In the genomic region with DNA sequence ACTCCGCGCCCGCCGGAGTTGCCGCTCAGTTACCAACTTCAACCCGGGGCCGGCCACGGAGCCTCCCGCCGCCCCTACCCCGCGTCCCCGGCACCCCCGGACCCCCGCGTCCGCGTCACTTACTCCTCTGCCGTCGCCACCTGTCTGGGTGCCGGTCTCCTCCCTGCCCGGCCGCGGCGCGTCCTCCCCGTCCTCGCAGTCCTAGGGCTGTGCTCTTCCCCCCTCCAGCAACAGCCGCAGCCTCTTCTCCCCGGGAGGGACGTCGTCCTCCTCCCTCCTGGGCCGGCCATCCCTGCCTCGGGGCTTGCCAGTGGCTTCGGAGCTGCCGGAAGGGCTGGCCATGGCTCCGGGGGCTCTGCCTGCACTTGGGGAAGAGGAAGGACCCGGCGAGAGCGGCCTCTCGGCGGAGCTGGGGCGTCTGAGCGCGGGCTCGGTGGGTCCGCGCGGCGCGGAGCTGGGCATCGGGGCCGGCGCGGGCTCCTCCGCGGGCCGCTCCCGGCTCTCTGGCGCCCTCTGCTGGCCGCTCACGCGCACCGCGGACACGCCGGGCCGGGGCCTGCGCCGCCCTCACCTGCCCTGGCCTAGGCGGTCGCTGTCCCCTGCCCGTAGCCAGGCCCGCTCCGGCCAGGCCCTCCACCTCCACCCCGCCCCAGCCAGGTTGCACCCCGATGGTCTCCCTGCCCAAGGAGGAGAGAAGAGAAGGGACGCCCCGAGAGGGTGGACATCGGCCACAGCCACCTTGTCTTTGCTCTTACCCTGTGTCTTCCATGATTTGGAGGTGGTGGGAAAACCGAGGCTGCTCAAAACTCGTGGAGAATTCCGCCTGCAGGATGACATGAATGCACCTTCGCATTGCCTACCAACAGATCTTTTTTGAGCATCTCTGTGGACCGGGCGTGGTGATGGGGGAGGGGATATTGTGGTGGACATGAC, we compare ENCODE assay signal across 8 cellular contexts. TPM values are rescaled to one million over a fixed set of nuclear protein-coding genes. Genes with fewer than 3 reads are reported as not detected.
A peak's percentile ranks its signal among the peaks of the same experiment; 100 is the strongest.
DNase-seq lines count a peak whose midpoint lies in the region; TF ChIP-seq lines count a peak whose summit lies in the region.
"Not testable (repeated sequence)": the region's sequence is repeated elsewhere in the genome, so short reads cannot be mapped to it uniquely, and the experiment has no call there.

No MANE protein-coding gene starts in this region.

- TF ChIP-seq CTCF in coronary artery (IDR thresholded peaks at IDR 0.05), result peak; percentile 67

- H3K4me1 Mint-ChIP-seq in IgD-negative memory B cell, result not testable (repeated sequence)

- H3K27ac ChIP-seq in coronary artery, result peak overlapping the region in 1 of 2 donors; percentile 16
- H3K27ac ChIP-seq in substantia nigra (ENCODE audit: low read depth, low read length, poor library complexity, severe bottlenecking), result not testable (repeated sequence)

- not testable (repeated sequence) for H3K9me3 Mint-ChIP-seq in IgD-negative memory B cell

- H3K27ac Mint-ChIP-seq in IgD-negative memory B cell, result not testable (repeated sequence)

- peaks cover 25% of the 10 kb centered on the region for H3K27me3 Mint-ChIP-seq in IgD-negative memory B cell

- H3K36me3 Mint-ChIP-seq in IgD-negative memory B cell, result not testable (repeated sequence)

- DNase-seq in DMS 273 (lab: John Stamatoyannopoulos, UW; ENCODE audit: unreplicated experiment) (peak; percentile 79), RPMI7951 (ENCODE audit: low read depth) (peak; percentile 13), iPS-NIHi7 (ENCODE audit: extremely low spot score) (peak; percentile 77), retina (peak; percentile 78), substantia nigra (lab: John Stamatoyannopoulos, UW) (peak in 30 of 49 donors; percentile 3 to 71 (median 20))
- DNase-seq in activated CD8-positive, alpha-beta memory T cell treated with anti-CD3 and anti-CD28 coated beads, Interleukin-2, amount 50 U/mL, for 4 hours, result peak; percentile 72
- not testable (repeated sequence) for DNase-seq in coronary artery (ENCODE audit: low spot score)

- peak overlapping the region; percentile 78 for H3K4me3 ChIP-seq in coronary artery

- H3K4me3 Mint-ChIP-seq in IgD-negative memory B cell, result peak overlapping the region in 3 of 4 donors; percentile 43 to 65 (median 60)

RNA-seq across cellular contexts. Expression of gene TRH, which starts 28.4 kb away (rescaled TPM):
- polyA plus RNA-seq in IgD-negative memory B cell, result not detected
- total RNA-seq in RPMI7951 (2014; rRNA removed; shearing (Covaris generic)), result not detected in 2 replicates
